ENCODE assay signal across 11 cellular contexts in genomic region chr2:106191511-106192016, GRCh38. TPM values are rescaled to one million over a fixed set of nuclear protein-coding genes. Genes with fewer than 3 reads are reported as not detected.
A peak's percentile ranks its signal among the peaks of the same experiment; 100 is the strongest.
DNase-seq lines count a peak whose midpoint lies in the region; ATAC-seq and TF ChIP-seq lines count a peak whose summit lies in the region.
"Had no signal": no experiment of that assay in that cellular context is flagged by ENCODE, and none has a peak within 500 bp of the region (broad histone marks: within the 10 kb centered on the region; RNA-seq: fewer than 3 reads in every experiment).

No MANE protein-coding gene starts in this region.

- H3K4me3 ChIP-seq in Loucy (ENCODE audit: low read length, poor library complexity, severe bottlenecking) (peak overlapping the region; percentile 58), neural cell (ENCODE audit: low read length) (peak overlapping the region; percentile 19)

- H3K9me2 ChIP-seq in Loucy (replicated peaks; ENCODE audit: low read depth, low read length) (no peaks in the 10 kb centered on the region), neural cell (ENCODE audit: insufficient read depth, low read length) (no peaks in the 10 kb centered on the region)

- peaks cover 65% of the 10 kb centered on the region for H3K4me1 ChIP-seq in Loucy (ENCODE audit: insufficient read depth, low read length, poor library complexity, severe bottlenecking)

- CTCF ChIA-PET in activated CD4-positive, alpha-beta memory T cell treated with anti-CD3 and anti-CD28 coated beads, Interleukin-2, amount 10 ng/mL, durations not matched to agents 7 days and 5 days (lab: Charles Lee) = interaction anchor here (1.1 kb wide), 1 partner anchor 31 kb away, joined by 3 read pairs; no protein-coding TSS in a partner anchor
- CTCF ChIA-PET in activated CD4-positive, alpha-beta memory T cell treated with anti-CD3 and anti-CD28 coated beads for 36 hours (lab: Charles Lee) = no interaction called here

- no peak overlapping the region for H2AFZ ChIP-seq in Loucy (ENCODE audit: low read length)
- H2AFZ ChIP-seq in neural cell (ENCODE audit: low read depth, low read length) = no peak overlapping the region

- H3F3A ChIP-seq in Loucy (ENCODE audit: low read depth) (no peaks in the 10 kb centered on the region), neural cell (ENCODE audit: insufficient read depth, low read length, poor library complexity, severe bottlenecking) (no peaks in the 10 kb centered on the region)

- H3K27me3 ChIP-seq in Loucy (ENCODE audit: insufficient read depth, low read length, poor library complexity, severe bottlenecking) = no peaks in the 10 kb centered on the region
- no peaks in the 10 kb centered on the region for H3K27me3 ChIP-seq in neural cell (ENCODE audit: insufficient read depth, low read depth, low read length)

- no peaks in the 10 kb centered on the region for H3K27me3 Mint-ChIP-seq in activated CD4-positive, alpha-beta memory T cell treated with anti-CD3 and anti-CD28 coated beads, Interleukin-2, amount 10 ng/mL, durations not matched to agents 7 days and 5 days
- H3K27me3 Mint-ChIP-seq in activated CD4-positive, alpha-beta memory T cell treated with anti-CD3 and anti-CD28 coated beads for 36 hours = no peaks in the 10 kb centered on the region
- no peaks in the 10 kb centered on the region for H3K27me3 Mint-ChIP-seq in brain

- H3K9ac ChIP-seq in Loucy (ENCODE audit: low read depth, low read length, poor library complexity, severe bottlenecking) = peak overlapping the region; percentile 40
- H3K9ac ChIP-seq in neural cell (ENCODE audit: low read length) = no peak overlapping the region

- H3K4me3 Mint-ChIP-seq in activated CD4-positive, alpha-beta memory T cell treated with anti-CD3 and anti-CD28 coated beads, Interleukin-2, amount 10 ng/mL, durations not matched to agents 7 days and 5 days = peak overlapping the region; percentile 4
- no peak overlapping the region for H3K4me3 Mint-ChIP-seq in activated CD4-positive, alpha-beta memory T cell treated with anti-CD3 and anti-CD28 coated beads for 36 hours
- peak overlapping the region; percentile 67 to 86 (median 83) for H3K4me3 Mint-ChIP-seq in brain

- H3K4me2 ChIP-seq in Loucy (ENCODE audit: low read depth, low read length, poor library complexity, severe bottlenecking) (peak overlapping the region; percentile 93), neural cell (ENCODE audit: low read length) (no peak overlapping the region)

- H3K27ac ChIP-seq in neural cell (ENCODE audit: low read length) = no peak overlapping the region

- POLR2A ChIA-PET in activated CD4-positive, alpha-beta memory T cell treated with anti-CD3 and anti-CD28 coated beads, Interleukin-2, amount 10 ng/mL, durations not matched to agents 7 days and 5 days (lab: Charles Lee) = interaction anchor here (7.4 kb wide), 1 partner anchor 32 kb away, joined by 110 read pairs; no protein-coding TSS in a partner anchor
- POLR2A ChIA-PET in activated CD4-positive, alpha-beta memory T cell treated with anti-CD3 and anti-CD28 coated beads for 36 hours (lab: Charles Lee) = no interaction called here

- TF ChIP-seq EP300 in neural cell (conservative IDR thresholded peaks at IDR 0.05; ENCODE audit: poor library complexity, severe bottlenecking) = no peak

- peaks cover 57% of the 10 kb centered on the region for H3K4me1 Mint-ChIP-seq in activated CD4-positive, alpha-beta memory T cell treated with anti-CD3 and anti-CD28 coated beads, Interleukin-2, amount 10 ng/mL, durations not matched to agents 7 days and 5 days
- H3K4me1 Mint-ChIP-seq in activated CD4-positive, alpha-beta memory T cell treated with anti-CD3 and anti-CD28 coated beads for 36 hours (ENCODE audit: low read depth) = peaks cover 57% of the 10 kb centered on the region
- H3K4me1 Mint-ChIP-seq in brain = peaks cover 60% of the 10 kb centered on the region

- H4K20me1 ChIP-seq in Loucy (ENCODE audit: insufficient read depth, low read length, poor library complexity, severe bottlenecking) = peaks cover 43% of the 10 kb centered on the region
- H4K20me1 ChIP-seq in neural cell (ENCODE audit: insufficient read depth) = no peaks in the 10 kb centered on the region

- H3K79me2 ChIP-seq in Loucy (ENCODE audit: insufficient read depth, low read length) (peaks cover 67% of the 10 kb centered on the region), neural cell (replicated peaks; ENCODE audit: insufficient read depth, low read length) (peaks cover 56% of the 10 kb centered on the region)

- no peak for TF ChIP-seq RAD21 in neural cell (conservative IDR thresholded peaks at IDR 0.05)

- H3K9me3 ChIP-seq in Loucy (ENCODE audit: insufficient read depth, low read depth, low read length) (no peaks in the 10 kb centered on the region), neural cell (ENCODE audit: low read length) (no peaks in the 10 kb centered on the region)

- TF ChIP-seq CTCF in Loucy (conservative IDR thresholded peaks at IDR 0.05; ENCODE audit: low read length) = no peak
- TF ChIP-seq CTCF in brain (conservative IDR thresholded peaks at IDR 0.05) = no peak
- no peak for TF ChIP-seq CTCF in neural cell (IDR thresholded peaks at IDR 0.05; ENCODE audit: poor library complexity, severe bottlenecking)

- H3K36me3 ChIP-seq in Loucy (ENCODE audit: insufficient read depth, low read length) = no peaks in the 10 kb centered on the region
- H3K36me3 ChIP-seq in neural cell (ENCODE audit: insufficient read depth, low read length) = no peaks in the 10 kb centered on the region

- intact Hi-C loops in activated CD4-positive, alpha-beta memory T cell treated with anti-CD3 and anti-CD28 coated beads for 36 hours (cut with micrococcal nuclease) = loop anchor here (2.0 to 5.0 kb wide), 4 partner anchors 81 to 444 kb away; no protein-coding TSS in a partner anchor

- H3K27ac Mint-ChIP-seq in activated CD4-positive, alpha-beta memory T cell treated with anti-CD3 and anti-CD28 coated beads, Interleukin-2, amount 10 ng/mL, durations not matched to agents 7 days and 5 days = no peak overlapping the region
- H3K27ac Mint-ChIP-seq in activated CD4-positive, alpha-beta memory T cell treated with anti-CD3 and anti-CD28 coated beads for 36 hours = no peak overlapping the region
- H3K27ac Mint-ChIP-seq in brain = peak overlapping the region in 3 of 5 experiments; percentile 23 to 46 (median 33)

- no peaks in the 10 kb centered on the region for H3K9me3 Mint-ChIP-seq in activated CD4-positive, alpha-beta memory T cell treated with anti-CD3 and anti-CD28 coated beads, Interleukin-2, amount 10 ng/mL, durations not matched to agents 7 days and 5 days
- H3K9me3 Mint-ChIP-seq in activated CD4-positive, alpha-beta memory T cell treated with anti-CD3 and anti-CD28 coated beads for 36 hours = no peaks in the 10 kb centered on the region
- H3K9me3 Mint-ChIP-seq in brain = no peaks in the 10 kb centered on the region

- ATAC-seq in SK-N-SH treated with all-trans-retinoic acid at 6 μM for 48 hours = no peak

- no peak for DNase-seq in activated CD4-positive, alpha-beta memory T cell treated with anti-CD3 and anti-CD28 coated beads, Interleukin-2, amount 10 ng/mL, durations not matched to agents 7 days and 5 days
- DNase-seq in activated CD4-positive, alpha-beta memory T cell treated with anti-CD3 and anti-CD28 coated beads for 36 hours = no peak
- DNase-seq in SIG-M5 (lab: John Stamatoyannopoulos, UW) (no peak), NCI-H2081 (lab: John Stamatoyannopoulos, UW) (no peak)
- DNase-seq: activated CD8-positive, alpha-beta memory T cell treated with anti-CD3 and anti-CD28 coated beads, Interleukin-2, amount 50 U/mL, for 4 hours; anterior cingulate cortex; NCI-H1930 had no signal

- H3K36me3 Mint-ChIP-seq in activated CD4-positive, alpha-beta memory T cell treated with anti-CD3 and anti-CD28 coated beads, Interleukin-2, amount 10 ng/mL, durations not matched to agents 7 days and 5 days (ENCODE audit: low read depth) = peaks cover 37% of the 10 kb centered on the region
- peaks cover 15% of the 10 kb centered on the region for H3K36me3 Mint-ChIP-seq in activated CD4-positive, alpha-beta memory T cell treated with anti-CD3 and anti-CD28 coated beads for 36 hours
- H3K36me3 Mint-ChIP-seq in brain = peaks cover 28% of the 10 kb centered on the region

TF ChIP-seq in neural cell, 6 proteins besides CTCF, POLR2A, EP300 and RAD21 (continues in another document):
- TF ChIP-seq MXI1 (conservative IDR thresholded peaks at IDR 0.05; ENCODE audit: poor library complexity, severe bottlenecking) (no peak), SMC3 (conservative IDR thresholded peaks at IDR 0.05; ENCODE audit: poor library complexity) (no peak)

TF ChIP-seq in SK-N-SH treated with all-trans-retinoic acid at 6 μM for 48 hours, 23 proteins besides CTCF, POLR2A, EP300 and RAD21 (continues in another document):
- no peak for TF ChIP-seq OSR1 (CRISPR knock-in tag; IDR thresholded peaks at IDR 0.05)
- TF ChIP-seq ZNF565 (CRISPR knock-in tag; conservative IDR thresholded peaks at IDR 0.05; ENCODE audit: low read depth) = no peak
- TF ChIP-seq CSDC2 (CRISPR knock-in tag; IDR thresholded peaks at IDR 0.05) = no peak
- no peak for TF ChIP-seq CREB5 (CRISPR knock-in tag; IDR thresholded peaks at IDR 0.05; ENCODE audit: low read depth)
- TF ChIP-seq ESRRG (CRISPR knock-in tag; IDR thresholded peaks at IDR 0.05) = no peak
- TF ChIP-seq ZC3H10 (CRISPR knock-in tag; IDR thresholded peaks at IDR 0.05) = no peak
- TF ChIP-seq TCF4 (CRISPR knock-in tag; IDR thresholded peaks at IDR 0.05; ENCODE audit: borderline replicate concordance) = no peak

RNA-seq across cellular contexts. Expression of gene UXS1, which starts 2.5 kb away (rescaled TPM):
- total RNA-seq in activated CD4-positive, alpha-beta memory T cell treated with anti-CD3 and anti-CD28 coated beads, Interleukin-2, amount 10 ng/mL, durations not matched to agents 7 days and 5 days = 10 to 100 TPM; 74.4 to 74.6 TPM
- total RNA-seq in activated CD4-positive, alpha-beta memory T cell treated with anti-CD3 and anti-CD28 coated beads for 36 hours = 10 to 100 TPM; 39.2 to 41.5 TPM
- polyA plus RNA-seq in brain (ENCODE audit: insufficient read depth, low read depth, low replicate concordance) = 28.1 TPM
- 19.1 and 26.0 TPM in 2 replicates for polyA plus RNA-seq in neural cell
- 59.2 and 59.6 TPM in 2 replicates for polyA minus RNA-seq in neural cell

Comparison
In these comparisons a context has a peak if more than half of its experiments do, and no peak if none do; other contexts are left out.
1. H3K27ac Mint-ChIP-seq: peak in brain (3 of 5); none in activated CD4-positive, alpha-beta memory T cell treated with anti-CD3 and anti-CD28 coated beads, Interleukin-2, amount 10 ng/mL, durations not matched to agents 7 days and 5 days (single experiment) and activated CD4-positive, alpha-beta memory T cell treated with anti-CD3 and anti-CD28 coated beads for 36 hours (single experiment).